Comparison of ENCODE assay signal across 18 cellular contexts in genomic region chr12:104443008-104443407, GRCh38.
"Had no signal": no experiment of that assay in that cellular context is flagged by ENCODE, and none has a peak within 500 bp of the region (broad histone marks: within the 10 kb centered on the region; RNA-seq: fewer than 3 reads in every experiment).

No MANE protein-coding gene starts in this region.

- H3K27ac ChIP-seq: coronary artery, dorsolateral prefrontal cortex, heart left ventricle, neutrophil, psoas muscle, right lobe of liver, stomach, thyroid gland had no signal

- DNase-seq: dorsolateral prefrontal cortex; effector CD8-positive, alpha-beta T cell; heart left ventricle; hippocampal formation; left colon; mucosa of descending colon; naive thymus-derived CD8-positive, alpha-beta T cell; psoas muscle; retina; right lobe of liver; stimulated activated CD4-positive, alpha-beta T cell treated with anti-CD3 and anti-CD28 coated beads, Interleukin-4, amount 100 ng/mL, for 1 hour; stimulated activated CD8-positive, alpha-beta memory T cell treated with anti-CD3 and anti-CD28 coated beads, Interleukin-4, amount 100 ng/mL, for 48 hours; stimulated activated naive B cell treated with anti-CD40 and anti-IgM and Interleukin-4, amounts not matched to agents 10 μg/mL and 1 μg/mL and 100 μg/mL, for 72 hours; stomach; thyroid gland had no signal

- H3K9me3 ChIP-seq: heart left ventricle, mucosa of descending colon, neutrophil, psoas muscle, right lobe of liver, stomach, thyroid gland had no signal

- H3K4me1 ChIP-seq: heart left ventricle, psoas muscle, right lobe of liver, thyroid gland had no signal

- H3K27me3 ChIP-seq: dorsolateral prefrontal cortex, heart left ventricle, neutrophil, right lobe of liver, stomach, thyroid gland had no signal

- H3K4me3 ChIP-seq: coronary artery, dorsolateral prefrontal cortex, heart left ventricle, mucosa of descending colon, psoas muscle, right lobe of liver, stomach, thyroid gland had no signal

- H3K36me3 ChIP-seq: heart left ventricle, neutrophil, right lobe of liver, stomach, thyroid gland had no signal

- ATAC-seq: esophagus mucosa; heart left ventricle; left colon; mucosa of descending colon; naive thymus-derived CD8-positive, alpha-beta T cell; psoas muscle; right lobe of liver; stimulated activated naive B cell treated with anti-CD40 and anti-IgM and Interleukin-4, amounts not matched to agents 10 μg/mL and 1 μg/mL and 100 μg/mL, for 72 hours had no signal
